ENCODE assay signal across 19 cellular contexts in genomic region chr2:180291060-180291459, GRCh38.
DNase-seq lines count a peak whose midpoint lies in the region; ATAC-seq and TF ChIP-seq lines count a peak whose summit lies in the region.
"Had no signal": no experiment of that assay in that cellular context is flagged by ENCODE, and none has a peak within 500 bp of the region (broad histone marks: within the 10 kb centered on the region; RNA-seq: fewer than 3 reads in every experiment).

No MANE protein-coding gene starts in this region.

- intact Hi-C loops in Panc1 (cut with micrococcal nuclease; ENCODE audit: unreplicated experiment) (no loop called here), left cardiac atrium (cut with DNase I) (no loop called here)

- H3K36me3 ChIP-seq in GM23338 (ENCODE audit: insufficient read depth) (no peaks in the 10 kb centered on the region), Panc1 (ENCODE audit: control insufficient read depth, insufficient read depth, low read length) (no peaks in the 10 kb centered on the region), fibroblast of lung (ENCODE audit: control insufficient read depth, insufficient read depth, low read length) (no peaks in the 10 kb centered on the region)
- H3K36me3 ChIP-seq: colonic mucosa, esophagus muscularis mucosa had no signal

- no peaks in the 10 kb centered on the region for H3K4me1 ChIP-seq in GM23338 (ENCODE audit: insufficient read depth)
- peaks cover 6% of the 10 kb centered on the region; the same call in 1 of the 2 replicates for H3K4me1 ChIP-seq in Panc1 (ENCODE audit: control insufficient read depth, insufficient read depth, low read length)
- H3K4me1 ChIP-seq in fibroblast of lung (ENCODE audit: control insufficient read depth, extremely low read depth, insufficient read depth, low read length), result peaks cover 2% of the 10 kb centered on the region
- H3K4me1 ChIP-seq: colonic mucosa had no signal

- H4K20me1 ChIP-seq in GM23338 (replicated peaks; ENCODE audit: insufficient read depth) (no peaks in the 10 kb centered on the region), fibroblast of lung (ENCODE audit: control insufficient read depth, extremely low read depth, insufficient read depth, low read length) (no peaks in the 10 kb centered on the region)

- H3K27me3 ChIP-seq in GM23338 (ENCODE audit: insufficient read depth) (no peaks in the 10 kb centered on the region), Panc1 (ENCODE audit: control insufficient read depth, insufficient read depth, low read length) (no peaks in the 10 kb centered on the region), fibroblast of lung (ENCODE audit: control insufficient read depth, insufficient read depth, low read length) (no peaks in the 10 kb centered on the region)
- H3K27me3 ChIP-seq: colonic mucosa, esophagus muscularis mucosa had no signal

- no peaks in the 10 kb centered on the region; the same call in 2 of the 3 replicates for H3K9me3 Mint-ChIP-seq in GM23338
- H3K9me3 Mint-ChIP-seq: neural crest cell had no signal

- H3K9ac ChIP-seq in fibroblast of lung (ENCODE audit: insufficient read depth, low read length), result no peak overlapping the region

- H2AFZ ChIP-seq in GM23338 (0 out of 2 replicates have a peak overlapping the region, but pooled peaks have one; percentile 44), fibroblast of lung (ENCODE audit: low read length) (no peak overlapping the region)

- TF ChIP-seq CTCF in GM23338 (conservative IDR thresholded peaks at IDR 0.05; ENCODE audit: low read depth in 2 of 2) (no peak), Panc1 (IDR thresholded peaks at IDR 0.05) (no peak), fibroblast of lung (conservative IDR thresholded peaks at IDR 0.05 in 1 of 2, IDR thresholded peaks at IDR 0.05 in 1 of 2; ENCODE audit: low read depth in 1 of 2, low read length in 2 of 2) (no peak)

- in situ Hi-C loops in Panc1 (cut with HindIII; ENCODE audit: low pct_unique_long_range_greater_than_20kb, low sequenced_read_pairs), result no loop called here

- CTCF ChIA-PET in Panc1 (lab: Charles Lee), result no interaction called here

- H3K4me2 ChIP-seq in GM23338, result no peak overlapping the region
- H3K4me2 ChIP-seq in fibroblast of lung (ENCODE audit: extremely low read depth, insufficient read depth, low read length), result peak overlapping the region; percentile 26

- peaks cover 3% of the 10 kb centered on the region; the same call in 1 of the 2 replicates for H3K9me2 ChIP-seq in GM23338 (ENCODE audit: insufficient read depth)

- no peak for ATAC-seq in GM23338
- peak; percentile 69 for ATAC-seq in Panc1
- no peak for ATAC-seq in GM18520 (IDR thresholded peaks at IDR 0.05; ENCODE audit: unreplicated experiment)
- ATAC-seq in left cardiac atrium, result no peak
- no peak for ATAC-seq in GM19324 (IDR thresholded peaks at IDR 0.05; ENCODE audit: low FRiP score, unreplicated experiment)

- no TSS peak for BruUV-seq in Panc1 (replicated peaks; lab: Mats Ljungman, UMichigan)

- DNase-seq in GM23338 (ENCODE audit: low spot score) (no peak), Panc1 (ENCODE audit: low read depth, low spot score) (peak; percentile 76), fibroblast of lung (ENCODE audit: low read depth in 2 of 2) (peak; percentile 23 to 78), stromal cell of bone marrow (ENCODE audit: low read depth) (peak; percentile 90), left cardiac atrium (no peak)
- DNase-seq: activated CD4-positive, alpha-beta T cell treated with anti-CD3 and anti-CD28 coated beads for 4 hours; activated T-cell treated with anti-CD3 and anti-CD28 coated beads for 4 hours; colonic mucosa; NCI-H1417; NCI-H524 treated with DMSO at 0.1 percent for 48 hours; stimulated activated naive CD4-positive, alpha-beta T cell treated with Interleukin-2 at 50 U/mL for 16 hours; T-helper 2 cell had no signal

- H3K79me2 ChIP-seq in GM23338 (replicated peaks; ENCODE audit: insufficient read depth), result no peaks in the 10 kb centered on the region
- no peaks in the 10 kb centered on the region for H3K79me2 ChIP-seq in fibroblast of lung (ENCODE audit: control insufficient read depth, insufficient read depth, low read length)

- H3K4me3 Mint-ChIP-seq in GM23338, result no peak overlapping the region
- H3K4me3 Mint-ChIP-seq: activated naive CD8-positive, alpha-beta T cell; IgD-negative memory B cell; neural crest cell had no signal

- no peaks in the 10 kb centered on the region for H3K27me3 Mint-ChIP-seq in GM23338 (ENCODE audit: insufficient read depth, low read depth, poor library complexity)
- H3K27me3 Mint-ChIP-seq: activated naive CD8-positive, alpha-beta T cell had no signal

- H3K4me3 ChIP-seq in GM23338, result no peak overlapping the region
- H3K4me3 ChIP-seq in Panc1 (ENCODE audit: low read depth in 2 of 2, low read length in 2 of 2), result no peak overlapping the region
- no peak overlapping the region for H3K4me3 ChIP-seq in fibroblast of lung (replicated peaks in 1 of 4; ENCODE audit: control extremely low read depth in 1 of 4, insufficient read depth in 1 of 4, low read depth in 3 of 4, low read length in 4 of 4)
- H3K4me3 ChIP-seq: colonic mucosa, esophagus muscularis mucosa, lung had no signal

- H3K27ac ChIP-seq in GM23338 (ENCODE audit: low read depth), result no peak overlapping the region
- H3K27ac ChIP-seq in Panc1 (ENCODE audit: low read length), result peak overlapping the region; percentile 80
- H3K27ac ChIP-seq in fibroblast of lung (ENCODE audit: insufficient read depth, low read length), result no peak overlapping the region
- H3K27ac ChIP-seq: colonic mucosa, esophagus muscularis mucosa had no signal

- H3F3A ChIP-seq in GM23338 (replicated peaks; ENCODE audit: low read depth), result no peaks in the 10 kb centered on the region

- no peak overlapping the region for H3K27ac Mint-ChIP-seq in GM23338
- H3K27ac Mint-ChIP-seq: activated naive CD8-positive, alpha-beta T cell; IgD-negative memory B cell had no signal

- H3K36me3 Mint-ChIP-seq in GM23338 (ENCODE audit: low read depth), result no peaks in the 10 kb centered on the region
- H3K36me3 Mint-ChIP-seq: activated naive CD8-positive, alpha-beta T cell; IgD-negative memory B cell had no signal

- H3K4me1 Mint-ChIP-seq in GM23338, result no peaks in the 10 kb centered on the region

- POLR2A ChIA-PET in Panc1 (lab: Charles Lee), result no interaction called here

- H3K9me3 ChIP-seq in Panc1 (ENCODE audit: control insufficient read depth, insufficient read depth, low read depth, low read length) (peaks cover 35% of the 10 kb centered on the region; the same call in 1 of the 2 replicates), fibroblast of lung (ENCODE audit: control insufficient read depth, insufficient read depth, low read depth, low read length) (no peaks in the 10 kb centered on the region)
- H3K9me3 ChIP-seq: colonic mucosa, esophagus muscularis mucosa had no signal

TF ChIP-seq in GM23338, 12 proteins besides CTCF, POLR2A, EP300 and RAD21:
- no peak for TF ChIP-seq EZH2 (IDR thresholded peaks at IDR 0.05; ENCODE audit: low read depth, unreplicated experiment)
- TF ChIP-seq CREB1 (CRISPR knock-in tag; IDR thresholded peaks at IDR 0.05; ENCODE audit: low read depth), result no peak
- no peak for TF ChIP-seq ETS1 (IDR thresholded peaks at IDR 0.05)
- TF ChIP-seq ZNF114 (CRISPR knock-in tag; IDR thresholded peaks at IDR 0.05), result no peak
- TF ChIP-seq POLR2AphosphoS5 (IDR thresholded peaks at IDR 0.05; ENCODE audit: low read depth), result no peak

Comparison
In these comparisons a context has a peak if more than half of its experiments do, and no peak if none do; other contexts are left out.
1. DNase-seq: peak in Panc1 (single experiment), fibroblast of lung (2 of 2) and stromal cell of bone marrow (single experiment); none in GM23338 (single experiment) and left cardiac atrium (single experiment).